ENCODE assay signal across 9 cellular contexts in the genomic region with DNA sequence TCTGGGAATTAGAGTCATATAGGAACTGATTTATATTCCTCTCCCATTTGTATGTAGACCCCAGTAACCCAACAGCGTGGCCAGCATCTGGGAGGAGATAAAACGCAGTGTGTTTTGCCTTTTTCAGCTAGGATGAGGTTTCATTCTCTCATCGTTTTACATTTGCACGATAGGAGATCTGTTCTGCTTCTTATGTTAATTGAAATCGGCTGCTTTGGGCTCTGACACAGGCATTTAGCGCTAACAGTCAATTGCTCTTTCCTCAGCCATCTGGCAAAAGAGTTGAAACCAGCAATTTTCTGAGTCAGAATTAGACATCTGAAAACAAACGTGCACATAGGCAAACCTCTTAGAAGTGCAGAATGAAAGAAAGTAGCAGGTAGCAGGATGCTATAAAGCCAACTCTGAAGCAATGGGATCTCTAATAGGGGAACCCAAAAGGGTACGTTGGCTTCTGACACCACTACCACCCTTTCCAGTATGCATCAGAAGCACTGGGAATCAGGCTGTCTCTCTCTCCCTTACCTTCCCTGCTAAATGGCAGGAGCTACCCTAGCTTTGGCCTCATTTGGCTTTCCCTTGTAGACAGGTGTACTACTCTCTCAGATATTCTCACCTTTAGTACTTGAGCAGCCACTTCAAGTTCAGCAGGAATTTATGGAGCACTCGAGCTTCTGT.
DNase-seq lines count a peak whose midpoint lies in the region; ATAC-seq and TF ChIP-seq lines count a peak whose summit lies in the region.
"Had no signal": no experiment of that assay in that cellular context is flagged by ENCODE, and none has a peak within 500 bp of the region (broad histone marks: within the 10 kb centered on the region; RNA-seq: fewer than 3 reads in every experiment).

No MANE protein-coding gene starts in this region.

- H3K4me3 Mint-ChIP-seq in CD8-positive, alpha-beta memory T cell = peak overlapping the region in 2 of 7 donors; percentile 45 to 49
- H3K4me3 Mint-ChIP-seq: activated naive CD8-positive, alpha-beta T cell treated with anti-CD3 and anti-CD28 coated beads, Interleukin-2, amount 50 U/mL, for 24 hours had no signal

- TF ChIP-seq CTCF in AG09319 (IDR thresholded peaks at IDR 0.05; ENCODE audit: low read depth, low read length) = no peak
- no peak for TF ChIP-seq CTCF in foreskin fibroblast (IDR thresholded peaks at IDR 0.05; ENCODE audit: low read depth, low read length)
- TF ChIP-seq CTCF in sigmoid colon (IDR thresholded peaks at IDR 0.05) = no peak
- TF ChIP-seq CTCF in GM13976 (IDR thresholded peaks at IDR 0.05; ENCODE audit: borderline replicate concordance, control extremely low read depth, extremely low read depth, insufficient read depth, missing control alignments) = no peak

- no peak overlapping the region for H3K27ac ChIP-seq in CD8-positive, alpha-beta memory T cell (ENCODE audit: low read depth, low read length)
- no peak overlapping the region for H3K27ac ChIP-seq in sigmoid colon

- H3K4me1 ChIP-seq in CD8-positive, alpha-beta memory T cell (ENCODE audit: insufficient read depth, low read length) = no peaks in the 10 kb centered on the region
- peaks cover 0 to 17% (median 15%) of the 10 kb centered on the region in 4 donors for H3K4me1 ChIP-seq in sigmoid colon

- H3K9me3 ChIP-seq in CD8-positive, alpha-beta memory T cell (ENCODE audit: low read length) = no peaks in the 10 kb centered on the region
- no peaks in the 10 kb centered on the region for H3K9me3 ChIP-seq in sigmoid colon

- no peaks in the 10 kb centered on the region for H3K27me3 Mint-ChIP-seq in CD8-positive, alpha-beta memory T cell

- peak overlapping the region in 2 of 8 donors; percentile 31 to 43 for H3K27ac Mint-ChIP-seq in CD8-positive, alpha-beta memory T cell
- H3K27ac Mint-ChIP-seq: activated naive CD8-positive, alpha-beta T cell treated with anti-CD3 and anti-CD28 coated beads, Interleukin-2, amount 50 U/mL, for 24 hours had no signal

- TF ChIP-seq POLR2A in sigmoid colon (IDR thresholded peaks at IDR 0.05) = no peak

- no peaks in the 10 kb centered on the region for H3K36me3 Mint-ChIP-seq in CD8-positive, alpha-beta memory T cell

- peak overlapping the region; percentile 13 to 36 for H3K4me3 ChIP-seq in foreskin fibroblast (ENCODE audit: low read depth in 1 of 2, low read length in 2 of 2)
- no peak overlapping the region for H3K4me3 ChIP-seq in CD8-positive, alpha-beta memory T cell (ENCODE audit: low read length)
- H3K4me3 ChIP-seq in sigmoid colon = no peak overlapping the region

- DNase-seq in AG09319 (ENCODE audit: extremely low read depth, low read depth) (peak; percentile 78), NCI-H69 (lab: John Stamatoyannopoulos, UW) (peak; percentile 95), foreskin fibroblast (peak; percentile 86 to 92), sigmoid colon (no peak), GM13976 (ENCODE audit: low spot score) (no peak)
- DNase-seq in CD8-positive, alpha-beta memory T cell = no peak
- DNase-seq: activated naive CD8-positive, alpha-beta T cell treated with anti-CD3 and anti-CD28 coated beads, Interleukin-2, amount 50 U/mL, for 24 hours had no signal

- no peaks in the 10 kb centered on the region for H3K36me3 ChIP-seq in CD8-positive, alpha-beta memory T cell (ENCODE audit: insufficient read depth, low read length)
- no peaks in the 10 kb centered on the region for H3K36me3 ChIP-seq in sigmoid colon

- intact Hi-C loops in sigmoid colon (cut with DNase I) = no loop called here

- no peaks in the 10 kb centered on the region for H3K27me3 ChIP-seq in CD8-positive, alpha-beta memory T cell (ENCODE audit: insufficient read depth, low read length, poor library complexity, severe bottlenecking)
- H3K27me3 ChIP-seq in sigmoid colon = no peaks in the 10 kb centered on the region

- TF ChIP-seq EP300 in sigmoid colon (IDR thresholded peaks at IDR 0.05) = no peak

- WGBS in sigmoid colon, 2 donors = 72 to 75% methylated on average over 9 of the region's 9 CpGs

- in situ Hi-C loops in GM13976 (cut with MboI; ENCODE audit: low sequenced_read_pairs, unreplicated experiment) = no loop called here

- CTCF ChIA-PET in CD8-positive, alpha-beta memory T cell (lab: Charles Lee) = no interaction called here

- H3K9me3 Mint-ChIP-seq in CD8-positive, alpha-beta memory T cell = no peaks in the 10 kb centered on the region

- peaks cover 17 to 36% (median 20%) of the 10 kb centered on the region in 3 donors for H3K4me1 Mint-ChIP-seq in CD8-positive, alpha-beta memory T cell

- POLR2A ChIA-PET in CD8-positive, alpha-beta memory T cell (lab: Charles Lee) = no interaction called here

- ATAC-seq in GM19035 (IDR thresholded peaks at IDR 0.05; ENCODE audit: unreplicated experiment) (peak; percentile 43), GM21717 (IDR thresholded peaks at IDR 0.05; ENCODE audit: unreplicated experiment) (no peak)
- ATAC-seq: activated naive CD8-positive, alpha-beta T cell treated with anti-CD3 and anti-CD28 coated beads, Interleukin-2, amount 50 U/mL, for 24 hours had no signal

Comparison
In these comparisons a context has a peak if more than half of its experiments do, and no peak if none do; other contexts are left out.
1. DNase-seq: peak in AG09319 (single experiment), NCI-H69 (single experiment) and foreskin fibroblast (2 of 2); none in CD8-positive, alpha-beta memory T cell (0 of 5), sigmoid colon (single experiment) and GM13976 (single experiment).
2. H3K4me3 ChIP-seq: peak in foreskin fibroblast (2 of 2); none in CD8-positive, alpha-beta memory T cell (single experiment) and sigmoid colon (0 of 4).